Comparison of ENCODE assay signal across 16 cellular contexts in genomic region chr3:71258526-71258925, GRCh38.
DNase-seq lines count a peak whose midpoint lies in the region; ATAC-seq and TF ChIP-seq lines count a peak whose summit lies in the region.
"Had no signal": no experiment of that assay in that cellular context is flagged by ENCODE, and none has a peak within 500 bp of the region (broad histone marks: within the 10 kb centered on the region; RNA-seq: fewer than 3 reads in every experiment).

No MANE protein-coding gene starts in this region.

- no peaks in the 10 kb centered on the region for H3K9me3 Mint-ChIP-seq in activated T-cell treated with anti-CD3 and anti-CD28 coated beads, Interleukin-2, amount 50 U/mL, for 24 hours
- H3K9me3 Mint-ChIP-seq in activated B cell treated with CpG ODN at 0.5 μM for 24 hours, result no peaks in the 10 kb centered on the region

- POLR2A ChIA-PET in activated B cell treated with CpG ODN at 0.5 μM for 24 hours (lab: Charles Lee), result interaction anchor here (0.9 kb wide), 1 partner anchor 19 kb away, joined by 4 read pairs; no protein-coding TSS in a partner anchor

- no peak for DNase-seq in activated T-cell treated with anti-CD3 and anti-CD28 coated beads, Interleukin-2, amount 50 U/mL, for 24 hours
- no peak for DNase-seq in activated T-cell treated with anti-CD3 and anti-CD28 coated beads, Interleukin-2, amount 50 U/mL, for 48 hours
- no peak for DNase-seq in activated B cell treated with CpG ODN at 0.5 μM for 24 hours
- DNase-seq in fibroblast of pulmonary artery (ENCODE audit: low read depth), result peak; percentile 69
- no peak for DNase-seq in smooth muscle cell (lab: John Stamatoyannopoulos, UW; ENCODE audit: unreplicated experiment)
- no peak for DNase-seq in colonic mucosa
- DNase-seq in NOMO-1 (lab: John Stamatoyannopoulos, UW; ENCODE audit: unreplicated experiment in 2 of 2), result no peak
- DNase-seq in SHP77 (lab: John Stamatoyannopoulos, UW), result no peak
- DNase-seq: DMS 273 treated with DMSO at 0.1 percent for 48 hours; esophagus squamous epithelium; lower lobe of right lung; NCI-H1417 treated with DMSO at 0.1 percent for 48 hours; ovary; stimulated activated CD4-positive, alpha-beta T cell treated with anti-CD3 and anti-CD28 coated beads, Interleukin-15, amount 100 ng/mL, for 24 hours; tibial artery had no signal

- H3K27me3 ChIP-seq in smooth muscle cell (ENCODE audit: low read depth), result no peaks in the 10 kb centered on the region
- H3K27me3 ChIP-seq in colonic mucosa, result no peaks in the 10 kb centered on the region
- H3K27me3 ChIP-seq: esophagus squamous epithelium, ovary, tibial artery had no signal

- intact Hi-C loops in activated B cell treated with CpG ODN at 0.5 μM for 24 hours (cut with micrococcal nuclease) (no loop called here), colonic mucosa (cut with DNase I) (no loop called here)

- peaks cover 4% of the 10 kb centered on the region for H3K79me2 ChIP-seq in smooth muscle cell (ENCODE audit: low read depth)

- TF ChIP-seq CTCF in activated B cell treated with CpG ODN at 0.5 μM for 24 hours (IDR thresholded peaks at IDR 0.05) (no peak), fibroblast of pulmonary artery (IDR thresholded peaks at IDR 0.05; ENCODE audit: low read length, missing control alignments) (no peak), smooth muscle cell (IDR thresholded peaks at IDR 0.05; ENCODE audit: borderline replicate concordance, insufficient read depth, poor library complexity, severe bottlenecking) (no peak), colonic mucosa (IDR thresholded peaks at IDR 0.05) (no peak)

- H3K9ac ChIP-seq in smooth muscle cell (ENCODE audit: low read depth), result no peak overlapping the region
- no peak overlapping the region for H3K9ac ChIP-seq in colonic mucosa (ENCODE audit: low read depth in 2 of 2, low read length in 2 of 2)

- H3F3A ChIP-seq in smooth muscle cell (ENCODE audit: low read depth), result no peaks in the 10 kb centered on the region

- H3K9me3 ChIP-seq in smooth muscle cell (replicated peaks; ENCODE audit: low read depth) (no peaks in the 10 kb centered on the region), colonic mucosa (no peaks in the 10 kb centered on the region)
- H3K9me3 ChIP-seq: esophagus squamous epithelium, lower lobe of right lung, ovary, tibial artery had no signal

- H2AFZ ChIP-seq in smooth muscle cell (ENCODE audit: low read depth), result no peak overlapping the region

- H3K27ac ChIP-seq in smooth muscle cell (ENCODE audit: low read depth), result peak overlapping the region; percentile 62
- H3K27ac ChIP-seq in colonic mucosa, result no peak overlapping the region
- H3K27ac ChIP-seq: esophagus squamous epithelium, lower lobe of right lung, ovary, tibial artery had no signal

- peaks cover 79% of the 10 kb centered on the region for H3K4me1 Mint-ChIP-seq in activated T-cell treated with anti-CD3 and anti-CD28 coated beads, Interleukin-2, amount 50 U/mL, for 24 hours (ENCODE audit: low read depth)
- H3K4me1 Mint-ChIP-seq in activated B cell treated with CpG ODN at 0.5 μM for 24 hours, result peaks cover 61% of the 10 kb centered on the region

- H3K4me1 ChIP-seq in smooth muscle cell (ENCODE audit: low read depth) (no peaks in the 10 kb centered on the region), colonic mucosa (peaks cover 7% of the 10 kb centered on the region)

- H3K27me3 Mint-ChIP-seq in activated T-cell treated with anti-CD3 and anti-CD28 coated beads, Interleukin-2, amount 50 U/mL, for 24 hours, result no peaks in the 10 kb centered on the region
- no peaks in the 10 kb centered on the region for H3K27me3 Mint-ChIP-seq in activated B cell treated with CpG ODN at 0.5 μM for 24 hours

- CTCF ChIA-PET in activated B cell treated with CpG ODN at 0.5 μM for 24 hours (lab: Charles Lee), result no interaction called here

- H3K4me3 ChIP-seq in fibroblast of pulmonary artery (replicated peaks; ENCODE audit: low read depth, low read length) (no peak overlapping the region), smooth muscle cell (no peak overlapping the region), colonic mucosa (no peak overlapping the region)
- H3K4me3 ChIP-seq: esophagus squamous epithelium, lower lobe of right lung, ovary, tibial artery had no signal

- 72% methylated on average over 3 of the region's 3 CpGs for whole genome bisulfite sequencing in smooth muscle cell (ENCODE audit: low lambda C conversion rate)

- H3K36me3 ChIP-seq in smooth muscle cell (ENCODE audit: low read depth) (no peaks in the 10 kb centered on the region), colonic mucosa (no peaks in the 10 kb centered on the region)
- H3K36me3 ChIP-seq: esophagus squamous epithelium, lower lobe of right lung, ovary, tibial artery had no signal

- no peaks in the 10 kb centered on the region for H4K20me1 ChIP-seq in smooth muscle cell (ENCODE audit: low read depth)

- H3K36me3 Mint-ChIP-seq in activated T-cell treated with anti-CD3 and anti-CD28 coated beads, Interleukin-2, amount 50 U/mL, for 24 hours (ENCODE audit: low read depth), result peaks cover 64% of the 10 kb centered on the region
- H3K36me3 Mint-ChIP-seq in activated B cell treated with CpG ODN at 0.5 μM for 24 hours (ENCODE audit: low read depth), result peaks cover 45% of the 10 kb centered on the region

- no peak for ATAC-seq in activated B cell treated with CpG ODN at 0.5 μM for 24 hours (ENCODE audit: low read depth)
- ATAC-seq: lower lobe of right lung, Panc1 had no signal

- peak overlapping the region; percentile 88 for H3K27ac Mint-ChIP-seq in activated T-cell treated with anti-CD3 and anti-CD28 coated beads, Interleukin-2, amount 50 U/mL, for 24 hours
- H3K27ac Mint-ChIP-seq in activated B cell treated with CpG ODN at 0.5 μM for 24 hours, result peak overlapping the region; percentile 64

- no peak overlapping the region for H3K4me2 ChIP-seq in smooth muscle cell

- no peak overlapping the region for H3K4me3 Mint-ChIP-seq in activated T-cell treated with anti-CD3 and anti-CD28 coated beads, Interleukin-2, amount 50 U/mL, for 24 hours
- H3K4me3 Mint-ChIP-seq in activated B cell treated with CpG ODN at 0.5 μM for 24 hours, result no peak overlapping the region
